Comparison of ENCODE assay signal across 15 cellular contexts in the genomic region with DNA sequence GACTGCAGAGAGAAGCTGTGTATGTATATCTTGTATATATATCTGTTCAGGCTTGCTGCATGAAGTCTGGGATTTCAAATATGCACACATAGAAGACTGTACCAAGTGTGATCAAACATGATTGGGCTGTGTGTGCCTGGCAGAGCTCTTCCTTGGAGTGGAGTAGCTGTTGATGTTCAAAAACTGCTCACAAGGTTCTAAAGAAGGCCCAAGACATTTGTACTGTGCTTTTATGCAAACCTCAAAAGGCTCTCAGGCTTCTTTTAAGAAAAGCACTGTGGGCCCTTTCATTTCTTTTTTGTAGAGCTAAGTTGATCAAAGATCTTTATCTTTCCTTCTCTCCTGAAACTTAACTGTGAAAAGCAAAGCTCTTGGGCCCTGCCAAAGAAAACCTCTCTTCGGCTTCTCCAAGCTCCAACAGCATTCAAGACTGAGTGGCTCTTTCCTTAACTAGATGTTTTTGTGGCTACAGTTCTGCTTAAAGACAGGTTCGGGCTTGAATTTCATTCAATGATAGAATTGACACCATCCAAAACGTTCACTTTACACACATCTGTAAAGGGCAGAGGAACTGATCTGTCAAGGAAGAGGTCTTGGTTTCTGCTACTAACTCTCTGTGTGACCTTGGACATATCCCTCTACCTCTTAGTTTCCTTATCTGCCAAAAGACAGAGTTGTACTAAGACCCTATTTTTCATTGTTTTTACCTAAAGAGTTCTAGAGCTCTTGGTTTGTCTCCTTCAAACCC.
DNase-seq lines count a peak whose midpoint lies in the region; ATAC-seq and TF ChIP-seq lines count a peak whose summit lies in the region.
"Had no signal": no experiment of that assay in that cellular context is flagged by ENCODE, and none has a peak within 500 bp of the region (broad histone marks: within the 10 kb centered on the region; RNA-seq: fewer than 3 reads in every experiment).

No MANE protein-coding gene starts in this region.

- no peak for TF ChIP-seq EP300 in stomach (IDR thresholded peaks at IDR 0.05)

- no peak for TF ChIP-seq CTCF in mammary epithelial cell (conservative IDR thresholded peaks at IDR 0.05 in 1 of 2, IDR thresholded peaks at IDR 0.05 in 1 of 2; ENCODE audit: extremely low read depth in 1 of 2, insufficient read depth in 1 of 2, low read depth in 1 of 2, low read length in 2 of 2)
- no peak for TF ChIP-seq CTCF in spleen (IDR thresholded peaks at IDR 0.05 in 8 of 11, conservative IDR thresholded peaks at IDR 0.05 in 3 of 11)
- TF ChIP-seq CTCF in stomach (IDR thresholded peaks at IDR 0.05): no peak

- peaks cover 15% of the 10 kb centered on the region for H3K27me3 ChIP-seq in mammary epithelial cell (ENCODE audit: insufficient read depth, low read length)
- H3K27me3 ChIP-seq in spleen (replicated peaks in 1 of 7): no peaks in the 10 kb centered on the region
- no peaks in the 10 kb centered on the region for H3K27me3 ChIP-seq in stomach

- H3K9ac ChIP-seq in mammary epithelial cell (ENCODE audit: insufficient read depth, low read length): no peak overlapping the region

- H4K20me1 ChIP-seq in mammary epithelial cell (ENCODE audit: insufficient read depth, low read length): no peaks in the 10 kb centered on the region

- in situ Hi-C loops in mammary epithelial cell (cut with MboI; ENCODE audit: low sequenced_read_pairs in 2 of 2): no loop called here

- H3K4me1 ChIP-seq in mammary epithelial cell (ENCODE audit: insufficient read depth, low read length): no peaks in the 10 kb centered on the region
- peaks cover 9 to 72% (median 28%) of the 10 kb centered on the region in 6 donors for H3K4me1 ChIP-seq in spleen
- peaks cover 0 to 23% (median 3%) of the 10 kb centered on the region in 4 donors for H3K4me1 ChIP-seq in stomach

- H3K4me3 ChIP-seq in mammary epithelial cell (replicated peaks in 1 of 3; ENCODE audit: insufficient read depth in 1 of 3, low read depth in 2 of 3, low read length in 3 of 3) (no peak overlapping the region), spleen (no peak overlapping the region), stomach (no peak overlapping the region)
- H3K4me3 ChIP-seq: lung had no signal

- no peak overlapping the region for H3K27ac ChIP-seq in mammary epithelial cell (ENCODE audit: insufficient read depth, low read depth, low read length)
- peak overlapping the region in 7 of 8 donors; percentile 9 to 69 (median 54) for H3K27ac ChIP-seq in spleen
- H3K27ac ChIP-seq in stomach: no peak overlapping the region

- no TSS peak for BruUV-seq in mammary epithelial cell (replicated peaks; lab: Mats Ljungman, UMichigan)

- no peaks in the 10 kb centered on the region for H3K79me2 ChIP-seq in mammary epithelial cell (ENCODE audit: insufficient read depth, low read length)

- POLR2A ChIA-PET in T-cell (lab: Charles Lee): interaction anchor here (0.6 kb wide), 2 partner anchors 41 to 169 kb away, joined by 6 to 14 read pairs; no protein-coding TSS in a partner anchor

- CTCF ChIA-PET in T-cell (lab: Charles Lee) (interaction anchor here (0.6 to 0.7 kb wide), 2 partner anchors 17 to 26 kb away, joined by 3 to 5 read pairs; no protein-coding TSS in a partner anchor), mammary epithelial cell (lab: Charles Lee; ENCODE audit: low non-redundant PET) (interaction anchor here (0.6 kb wide), 1 partner anchor 1381 kb away, joined by 3 read pairs; no protein-coding TSS in a partner anchor)

- intact Hi-C loops in mammary epithelial cell (cut with micrococcal nuclease): no loop called here
- intact Hi-C loops in spleen (cut with DNase I; ENCODE audit: low total_unique reads): no loop called here
- intact Hi-C loops in stomach (cut with DNase I; ENCODE audit: low total_unique reads): no loop called here

- peaks cover 4 to 9% of the 10 kb centered on the region in 2 donors for H3K36me3 Mint-ChIP-seq in activated T-cell treated with anti-CD3 and anti-CD28 coated beads, Interleukin-2, amount 50 U/mL, for 72 hours (ENCODE audit: insufficient read depth in 2 of 2)
- H3K36me3 Mint-ChIP-seq in T-cell: no peaks in the 10 kb centered on the region
- H3K36me3 Mint-ChIP-seq: brain, immature natural killer cell had no signal

- H2AFZ ChIP-seq in mammary epithelial cell (ENCODE audit: low read depth, low read length): peak overlapping the region; percentile 32

- H3K4me2 ChIP-seq in mammary epithelial cell (ENCODE audit: insufficient read depth, low read depth, low read length): no peak overlapping the region

- H3K4me3 Mint-ChIP-seq in activated T-cell treated with anti-CD3 and anti-CD28 coated beads, Interleukin-2, amount 50 U/mL, for 72 hours: peak overlapping the region; percentile 74 to 86
- peak overlapping the region; percentile 14 to 68 (median 32) for H3K4me3 Mint-ChIP-seq in T-cell
- H3K4me3 Mint-ChIP-seq: brain, immature natural killer cell had no signal

- 29% methylated on average over 3 of the region's 3 CpGs for WGBS in mammary epithelial cell (ENCODE audit: low coverage, missing lambda C conversion rate)
- WGBS in spleen, 5 donors: 67 to 88% (median 82%) methylated on average over 3 of the region's 3 CpGs
- WGBS in stomach, 5 donors: 56 to 85% (median 83%) methylated on average over 3 of the region's 3 CpGs

- H3K9me3 ChIP-seq in mammary epithelial cell (replicated peaks; ENCODE audit: insufficient read depth, low read length): no peaks in the 10 kb centered on the region
- peaks cover 0 to 9% (median 0%) of the 10 kb centered on the region in 8 donors for H3K9me3 ChIP-seq in spleen
- H3K9me3 ChIP-seq in stomach: no peaks in the 10 kb centered on the region
- H3K9me3 ChIP-seq: Caco-2 had no signal

- no peak for TF ChIP-seq POLR2A in spleen (IDR thresholded peaks at IDR 0.05)
- no peak for TF ChIP-seq POLR2A in stomach (IDR thresholded peaks at IDR 0.05)

- H3K36me3 ChIP-seq in mammary epithelial cell (ENCODE audit: insufficient read depth, low read length) (no peaks in the 10 kb centered on the region), spleen (no peaks in the 10 kb centered on the region), stomach (no peaks in the 10 kb centered on the region)

- peaks cover 0 to 2% of the 10 kb centered on the region in 2 donors for H3K9me3 Mint-ChIP-seq in activated T-cell treated with anti-CD3 and anti-CD28 coated beads, Interleukin-2, amount 50 U/mL, for 72 hours
- H3K9me3 Mint-ChIP-seq in T-cell: no peaks in the 10 kb centered on the region
- H3K9me3 Mint-ChIP-seq: immature natural killer cell had no signal

- peaks cover 85% of the 10 kb centered on the region for H3K4me1 Mint-ChIP-seq in activated T-cell treated with anti-CD3 and anti-CD28 coated beads, Interleukin-2, amount 50 U/mL, for 72 hours (ENCODE audit: low read depth)
- H3K4me1 Mint-ChIP-seq in T-cell: peaks cover 83 to 94% (median 84%) of the 10 kb centered on the region in 3 donors
- H3K4me1 Mint-ChIP-seq: immature natural killer cell had no signal

- no peaks in the 10 kb centered on the region for H3K27me3 Mint-ChIP-seq in activated T-cell treated with anti-CD3 and anti-CD28 coated beads, Interleukin-2, amount 50 U/mL, for 72 hours (ENCODE audit: low read depth)
- no peaks in the 10 kb centered on the region for H3K27me3 Mint-ChIP-seq in T-cell
- H3K27me3 Mint-ChIP-seq: brain had no signal

- ATAC-seq in activated T-cell treated with anti-CD3 and anti-CD28 coated beads, Interleukin-2, amount 50 U/mL, for 72 hours (replicated peaks in 1 of 2): peak in 1 of 2 donors; percentile 37
- peak; percentile 51 to 73 (median 58) for ATAC-seq in T-cell (replicated peaks in 1 of 4)
- ATAC-seq: activated CD4-positive, CD25-positive, alpha-beta regulatory T cell treated with anti-CD3 and anti-CD28 coated beads, Interleukin-2, amount 50 U/mL, for 24 hours; esophagus mucosa had no signal

- peak overlapping the region; percentile 93 for H3K27ac Mint-ChIP-seq in activated T-cell treated with anti-CD3 and anti-CD28 coated beads, Interleukin-2, amount 50 U/mL, for 72 hours
- peak overlapping the region; percentile 94 to 96 for H3K27ac Mint-ChIP-seq in T-cell
- H3K27ac Mint-ChIP-seq: brain, immature natural killer cell had no signal

- dilution Hi-C loops in mammary epithelial cell (cut with HindIII; ENCODE audit: low sequenced_read_pairs): no loop called here

- DNase-seq in activated T-cell treated with anti-CD3 and anti-CD28 coated beads, Interleukin-2, amount 50 U/mL, for 72 hours: no peak
- no peak for DNase-seq in activated T-cell treated with anti-CD3 and anti-CD28 coated beads for 4 hours
- peak in 1 of 34 experiments; percentile 10 for DNase-seq in T-cell
- no peak for DNase-seq in mammary epithelial cell
- no peak for DNase-seq in spleen
- DNase-seq in SIG-M5 treated with dmso at 0.1 percent for 504 hours (lab: John Stamatoyannopoulos, UW; ENCODE audit: unreplicated experiment): no peak
- DNase-seq in NCI-H524 treated with DMSO at 0.1 percent for 48 hours (lab: John Stamatoyannopoulos, UW): no peak
- DNase-seq in stomach: no peak
- DNase-seq: Caco-2, immature natural killer cell, NCI-H1436 had no signal

Comparison
In these comparisons a context has a peak if more than half of its experiments do, and no peak if none do; other contexts are left out.
1. H3K27ac ChIP-seq: peak in spleen (7 of 8); none in mammary epithelial cell (single experiment) and stomach (0 of 5).